Comparison of ENCODE assay signal across 36 cellular contexts in the genomic region with DNA sequence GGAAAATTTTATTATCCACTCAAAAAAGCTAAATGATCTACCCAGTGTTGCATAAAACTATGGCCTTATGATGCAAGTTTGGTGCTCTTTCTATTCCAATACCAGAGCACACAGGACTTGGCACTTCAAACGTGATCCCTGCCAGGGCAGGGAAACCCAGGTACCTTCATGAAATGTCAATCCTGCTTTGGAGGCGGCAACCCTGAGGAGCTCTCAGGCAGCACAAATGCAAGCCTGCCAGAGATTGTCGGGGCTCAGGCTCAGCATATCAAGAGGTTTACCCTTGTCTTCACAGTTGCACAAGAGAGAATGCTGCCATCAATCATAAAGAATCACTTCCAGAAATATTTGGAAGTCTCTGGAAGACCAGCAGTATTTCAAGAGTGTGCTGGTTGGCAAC.
"Had no signal": no experiment of that assay in that cellular context is flagged by ENCODE, and none has a peak within 500 bp of the region (broad histone marks: within the 10 kb centered on the region; RNA-seq: fewer than 3 reads in every experiment).

No MANE protein-coding gene starts in this region.

- H3K9me3 ChIP-seq: MG63, Peyer's patch had no signal

- ATAC-seq: activated CD8-positive, alpha-beta memory T cell treated with anti-CD3 and anti-CD28 coated beads, Interleukin-2, amount 10 ng/mL, durations not matched to agents 7 days and 5 days; PC-3; SK-N-SH treated with all-trans-retinoic acid at 6 μM for 48 hours had no signal

- H3K27ac ChIP-seq: Peyer's patch, WERI-Rb-1 had no signal

- H3K27me3 ChIP-seq: MG63, Peyer's patch had no signal

- H3K36me3 ChIP-seq: MG63, Peyer's patch, WERI-Rb-1 had no signal

- H3K4me3 Mint-ChIP-seq: activated CD4-positive, alpha-beta memory T cell treated with anti-CD3 and anti-CD28 coated beads, Interleukin-2, amount 10 ng/mL, durations not matched to agents 7 days and 5 days; activated CD8-positive, alpha-beta memory T cell treated with anti-CD3 and anti-CD28 coated beads, Interleukin-2, amount 10 ng/mL, durations not matched to agents 7 days and 5 days; activated naive CD8-positive, alpha-beta T cell treated with anti-CD3 and anti-CD28 coated beads for 36 hours had no signal

- H3K27ac Mint-ChIP-seq: activated CD4-positive, alpha-beta memory T cell treated with anti-CD3 and anti-CD28 coated beads, Interleukin-2, amount 10 ng/mL, durations not matched to agents 7 days and 5 days; activated CD8-positive, alpha-beta memory T cell treated with anti-CD3 and anti-CD28 coated beads, Interleukin-2, amount 10 ng/mL, durations not matched to agents 7 days and 5 days; activated naive CD8-positive, alpha-beta T cell treated with anti-CD3 and anti-CD28 coated beads for 36 hours had no signal

- H3K36me3 Mint-ChIP-seq: activated CD8-positive, alpha-beta memory T cell treated with anti-CD3 and anti-CD28 coated beads, Interleukin-2, amount 10 ng/mL, durations not matched to agents 7 days and 5 days; activated naive CD8-positive, alpha-beta T cell treated with anti-CD3 and anti-CD28 coated beads for 36 hours had no signal

- H3K9me3 Mint-ChIP-seq: activated CD4-positive, alpha-beta memory T cell treated with anti-CD3 and anti-CD28 coated beads, Interleukin-2, amount 10 ng/mL, durations not matched to agents 7 days and 5 days; activated naive CD8-positive, alpha-beta T cell treated with anti-CD3 and anti-CD28 coated beads for 36 hours; brain had no signal

- H3K4me1 Mint-ChIP-seq: activated CD4-positive, alpha-beta memory T cell treated with anti-CD3 and anti-CD28 coated beads, Interleukin-2, amount 10 ng/mL, durations not matched to agents 7 days and 5 days; activated CD8-positive, alpha-beta memory T cell treated with anti-CD3 and anti-CD28 coated beads, Interleukin-2, amount 10 ng/mL, durations not matched to agents 7 days and 5 days; activated naive CD8-positive, alpha-beta T cell treated with anti-CD3 and anti-CD28 coated beads for 36 hours had no signal

- H3K27me3 Mint-ChIP-seq: activated CD4-positive, alpha-beta memory T cell treated with anti-CD3 and anti-CD28 coated beads, Interleukin-2, amount 10 ng/mL, durations not matched to agents 7 days and 5 days; brain had no signal

- FAIRE-seq: bronchial epithelial cell had no signal

- H3K4me1 ChIP-seq: Peyer's patch had no signal

- H3K4me3 ChIP-seq: MG63, Peyer's patch had no signal

- DNase-seq: activated CD4-positive, alpha-beta memory T cell treated with anti-CD3 and anti-CD28 coated beads, Interleukin-2, amount 10 ng/mL, durations not matched to agents 7 days and 5 days; activated CD4-positive, alpha-beta T cell treated with anti-CD3 and anti-CD28 coated beads for 1 hour; activated CD4-positive, alpha-beta T cell treated with anti-CD3 and anti-CD28 coated beads for 48 hours; activated CD4-positive, CD25-positive, alpha-beta regulatory T cell; activated CD8-positive, alpha-beta memory T cell treated with anti-CD3 and anti-CD28 coated beads for 24 hours; activated CD8-positive, alpha-beta memory T cell treated with anti-CD3 and anti-CD28 coated beads, Interleukin-2, amount 10 ng/mL, durations not matched to agents 7 days and 5 days; activated CD8-positive, alpha-beta memory T cell treated with anti-CD3 and anti-CD28 coated beads, Interleukin-2, amount 50 U/mL, for 48 hours; activated effector memory CD4-positive, alpha-beta T cell treated with Interleukin-2 at 50 U/mL for 16 hours; activated naive CD4-positive, alpha-beta T cell treated with anti-CD3 and anti-CD28 coated beads, Interleukin-2, amount 50 U/mL, for 16 hours; activated naive CD8-positive, alpha-beta T cell treated with anti-CD3 and anti-CD28 coated beads for 36 hours; activated T-cell treated with anti-CD3 and anti-CD28 coated beads, Interleukin-2, amount 50 U/mL, for 48 hours; anterior cingulate cortex; Kasumi-1; KG1; MG63; NCI-H1048; NCI-H1105 treated with DMSO at 0.1 percent for 48 hours; NCI-H1436; NCI-H1694; NCI-H1930; NCI-H2081 treated with DMSO at 0.1 percent for 48 hours; NCI-H345; NCI-H524 treated with DMSO at 0.1 percent for 48 hours; NK-92 treated with Interleukin-12 subunit alpha and Interleukin-12 subunit beta, amount 100 ng/mL, for 24 hours; PC-3; Peyer's patch; RPMI8226; SHP77 treated with DMSO at 0.1 percent for 48 hours; SW 1271; T-helper 1 cell; T-helper 2 cell; T-helper 9 cell; WERI-Rb-1 had no signal
